Comparison of ENCODE assay signal across 10 cellular contexts in the genomic region with DNA sequence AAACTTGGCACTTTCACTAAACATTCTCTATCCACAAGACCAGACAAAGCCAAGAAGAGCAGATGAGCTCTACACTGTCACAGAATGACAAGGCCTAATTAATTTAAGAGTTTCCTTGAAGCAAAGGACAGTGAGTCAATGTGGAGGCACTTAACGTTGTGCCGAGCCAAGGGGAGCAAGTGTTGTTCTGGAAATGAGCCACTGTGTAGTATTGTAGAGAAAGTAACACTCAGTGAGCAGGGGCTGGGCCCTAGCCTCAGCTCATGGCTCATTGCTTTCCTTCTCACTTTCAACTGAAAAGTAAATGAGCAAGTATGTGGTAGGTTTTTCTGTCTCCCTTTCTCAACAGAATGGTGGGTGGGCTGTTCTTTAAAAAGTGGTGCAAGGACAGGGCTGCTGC. TPM values are rescaled to one million over a fixed set of nuclear protein-coding genes. Genes with fewer than 3 reads are reported as not detected.
DNase-seq lines count a peak whose midpoint lies in the region; ATAC-seq and TF ChIP-seq lines count a peak whose summit lies in the region.
"Had no signal": no experiment of that assay in that cellular context is flagged by ENCODE, and none has a peak within 500 bp of the region (broad histone marks: within the 10 kb centered on the region; RNA-seq: fewer than 3 reads in every experiment).

No MANE protein-coding gene starts in this region.

- H3K4ac ChIP-seq in mesenchymal stem cell (ENCODE audit: low read depth in 1 of 2, low read length in 2 of 2) = no peak overlapping the region

- H2BK5ac ChIP-seq in mesenchymal stem cell (ENCODE audit: low read depth, low read length, poor library complexity, severe bottlenecking) = no peak overlapping the region

- no peaks in the 10 kb centered on the region for H3K79me1 ChIP-seq in mesenchymal stem cell (replicated peaks; ENCODE audit: low read length, poor library complexity, severe bottlenecking)

- no peaks in the 10 kb centered on the region for H3K36me3 ChIP-seq in mesenchymal stem cell (ENCODE audit: control insufficient read depth in 1 of 2, insufficient read depth in 2 of 2, low read depth in 1 of 2, low read length in 2 of 2)

- H3K23ac ChIP-seq in mesenchymal stem cell (ENCODE audit: low read length in 2 of 2) = peak overlapping the region in 1 of 2 experiments; percentile 16

- no peak overlapping the region for H2AFZ ChIP-seq in mesenchymal stem cell (ENCODE audit: low read depth, low read length)

- no peaks in the 10 kb centered on the region for H3K36me3 Mint-ChIP-seq in activated naive CD8-positive, alpha-beta T cell

- H3K9ac ChIP-seq in mesenchymal stem cell (ENCODE audit: low read length) = no peak overlapping the region

- TF ChIP-seq CTCF in GM10248 (IDR thresholded peaks at IDR 0.05; ENCODE audit: control extremely low read depth, extremely low read depth, low read depth, missing control alignments) = no peak

- CTCF ChIA-PET in GM10248 (lab: Yijun Ruan, JAX) = interaction anchor here (0.9 to 2.7 kb wide), 12 partner anchors 9 to 61 kb away, joined by 3 to 10 read pairs (median 5); no protein-coding TSS in a partner anchor

- peaks cover 0 to 17% of the 10 kb centered on the region in 2 experiments for H3K27me3 ChIP-seq in mesenchymal stem cell (ENCODE audit: control insufficient read depth in 1 of 2, insufficient read depth in 1 of 2, low read length in 2 of 2)

- no peak overlapping the region for H2BK15ac ChIP-seq in mesenchymal stem cell (ENCODE audit: low read depth, poor library complexity, severe bottlenecking)

- no peak overlapping the region for H3K4me3 ChIP-seq in mesenchymal stem cell (ENCODE audit: insufficient read depth in 1 of 2, low read depth in 1 of 2, low read length in 2 of 2)

- no peak overlapping the region for H2BK12ac ChIP-seq in mesenchymal stem cell (ENCODE audit: low read length in 2 of 2)

- ATAC-seq in GM19324 (IDR thresholded peaks at IDR 0.05; ENCODE audit: low FRiP score, unreplicated experiment) = peak; percentile 56
- peak; percentile 78 for ATAC-seq in HG02973 (IDR thresholded peaks at IDR 0.05; ENCODE audit: unreplicated experiment)

- H3K4me1 ChIP-seq in mesenchymal stem cell (ENCODE audit: control insufficient read depth, insufficient read depth, low read depth, low read length) = no peaks in the 10 kb centered on the region

- POLR2A ChIA-PET in GM10248 (lab: Yijun Ruan, JAX) = no interaction called here

- no peak overlapping the region for H3K18ac ChIP-seq in mesenchymal stem cell (ENCODE audit: low read depth in 1 of 2, low read length in 2 of 2)

- no peak overlapping the region for H2AK5ac ChIP-seq in mesenchymal stem cell (ENCODE audit: low read length, severe bottlenecking)

- 39% methylated on average over 2 of the region's 2 CpGs for WGBS in mesenchymal stem cell

- H3K4me2 ChIP-seq in mesenchymal stem cell (ENCODE audit: low read length, poor library complexity, severe bottlenecking) = no peak overlapping the region

- peak overlapping the region; percentile 36 for H3K27ac Mint-ChIP-seq in activated naive CD8-positive, alpha-beta T cell

- H3K4me3 Mint-ChIP-seq in activated naive CD8-positive, alpha-beta T cell = no peak overlapping the region
- H3K4me3 Mint-ChIP-seq: CD8-positive, alpha-beta memory T cell had no signal

- H4K91ac ChIP-seq in mesenchymal stem cell (ENCODE audit: low read length) = no peak overlapping the region

- H4K8ac ChIP-seq in mesenchymal stem cell (ENCODE audit: low read length) = no peak overlapping the region

- no peaks in the 10 kb centered on the region for H3K9me3 Mint-ChIP-seq in activated naive CD8-positive, alpha-beta T cell (ENCODE audit: low read depth)
- H3K9me3 Mint-ChIP-seq: CD8-positive, alpha-beta memory T cell had no signal

- H3K27ac ChIP-seq in mesenchymal stem cell (ENCODE audit: low read length, poor library complexity, severe bottlenecking) = no peak overlapping the region

- no peak overlapping the region for H2BK120ac ChIP-seq in mesenchymal stem cell (ENCODE audit: low read depth, low read length)

- no peaks in the 10 kb centered on the region for H3K9me3 ChIP-seq in mesenchymal stem cell (ENCODE audit: control insufficient read depth, low read length)

- no peak overlapping the region for H3K14ac ChIP-seq in mesenchymal stem cell (ENCODE audit: low read length in 2 of 2)

- DNase-seq in GM10248 (ENCODE audit: extremely low spot score) (peak; percentile 39), DMS153 (lab: John Stamatoyannopoulos, UW) (no peak), mesenchymal stem cell (no peak), inferior parietal cortex (ENCODE audit: extremely low spot score) (no peak), DMS79 (lab: John Stamatoyannopoulos, UW) (no peak)
- DNase-seq: CD8-positive, alpha-beta memory T cell; NCI-H2029 treated with DMSO at 0.1 percent for 48 hours had no signal

- H3K27me3 Mint-ChIP-seq in activated naive CD8-positive, alpha-beta T cell = no peaks in the 10 kb centered on the region
- H3K27me3 Mint-ChIP-seq: CD8-positive, alpha-beta memory T cell had no signal

- peaks cover 27% of the 10 kb centered on the region for H3K4me1 Mint-ChIP-seq in activated naive CD8-positive, alpha-beta T cell (ENCODE audit: low read depth)

RNA-seq across cellular contexts. Expression of gene KIAA0040, which starts 11.7 kb away (rescaled TPM):
- polyA plus RNA-seq in mesenchymal stem cell (2013, experiment 1 of 2) = 2.7 TPM
- polyA plus RNA-seq in mesenchymal stem cell (2013, experiment 2 of 2) = 2.7 TPM
